ENCODE assay signal across 1 cellular context in genomic region chr2:47265158-47265557, GRCh38.
TF ChIP-seq lines count a peak whose summit lies in the region.

No MANE protein-coding gene starts in this region.

TF ChIP-seq in HepG2, 621 proteins besides CTCF, POLR2A, EP300 and RAD21 (continued from another document and continues in another):
- TF ChIP-seq ARID4A (CRISPR knock-in tag; IDR thresholded peaks at IDR 0.05; ENCODE audit: borderline replicate concordance) (peak; percentile 35; the same call in 1 of the 2 replicates), ZNF414 (CRISPR knock-in tag; IDR thresholded peaks at IDR 0.05) (no peak), NFYC (CRISPR knock-in tag; IDR thresholded peaks at IDR 0.05) (no peak), ARID5B (CRISPR knock-in tag; IDR thresholded peaks at IDR 0.05) (peak; percentile 73; the same call in 1 of the 2 replicates), KDM1A (CRISPR knock-in tag; IDR thresholded peaks at IDR 0.05) (no peak), MAZ (IDR thresholded peaks at IDR 0.05; ENCODE audit: borderline replicate concordance, low read depth, low read length) (no peak), MAZ (CRISPR knock-in tag; IDR thresholded peaks at IDR 0.05; ENCODE audit: low read depth) (no peak), HMG20B (CRISPR knock-in tag; conservative IDR thresholded peaks at IDR 0.05) (peak; percentile 91), NFATC3 (CRISPR knock-in tag; IDR thresholded peaks at IDR 0.05) (no peak), ZNF569 (CRISPR knock-in tag; IDR thresholded peaks at IDR 0.05; ENCODE audit: borderline replicate concordance) (no peak), GFI1 (CRISPR knock-in tag; IDR thresholded peaks at IDR 0.05; ENCODE audit: borderline replicate concordance) (peak; percentile 93), ZNF788 (CRISPR knock-in tag; IDR thresholded peaks at IDR 0.05; ENCODE audit: borderline replicate concordance) (no peak), ZFY (CRISPR knock-in tag; IDR thresholded peaks at IDR 0.05) (peak; percentile 22; the same call in 1 of the 2 replicates), FOXA3 (CRISPR knock-in tag; IDR thresholded peaks at IDR 0.05) (peak; percentile 79), BCL6 (CRISPR knock-in tag; IDR thresholded peaks at IDR 0.05) (peak; percentile 81), UBTF (CRISPR knock-in tag; IDR thresholded peaks at IDR 0.05) (no peak), HMG20A (CRISPR knock-in tag; IDR thresholded peaks at IDR 0.05; ENCODE audit: borderline replicate concordance) (peak; percentile 36; the same call in 1 of the 2 replicates), RERE (CRISPR knock-in tag; IDR thresholded peaks at IDR 0.05; ENCODE audit: low read depth) (peak; percentile 72; the same call in 1 of the 2 replicates), TIGD3 (CRISPR knock-in tag; IDR thresholded peaks at IDR 0.05; ENCODE audit: borderline replicate concordance) (no peak), ZBTB8A (CRISPR knock-in tag; IDR thresholded peaks at IDR 0.05; ENCODE audit: borderline replicate concordance, low read depth) (no peak), HNRNPK (IDR thresholded peaks at IDR 0.05; ENCODE audit: low read depth, low read length, poor library complexity, severe bottlenecking) (peak; percentile 44), TAF1 (CRISPR knock-in tag; IDR thresholded peaks at IDR 0.05) (no peak), ZNF121 (CRISPR knock-in tag; IDR thresholded peaks at IDR 0.05) (no peak), TMF1 (CRISPR knock-in tag; IDR thresholded peaks at IDR 0.05; ENCODE audit: low read depth) (no peak), IRF2 (CRISPR knock-in tag; IDR thresholded peaks at IDR 0.05) (0 out of 2 replicates have a peak, but pooled peaks have one; percentile 46), NFIC (IDR thresholded peaks at IDR 0.05; ENCODE audit: low read length) (peak; percentile 36; the same call in 1 of the 2 replicates), ZXDC (CRISPR knock-in tag; IDR thresholded peaks at IDR 0.05) (0 out of 2 replicates have a peak, but pooled peaks have one; percentile 54), TEF (CRISPR knock-in tag; IDR thresholded peaks at IDR 0.05) (no peak), RARA (CRISPR knock-in tag; IDR thresholded peaks at IDR 0.05) (peak; percentile 80), NCOA2 (CRISPR knock-in tag; IDR thresholded peaks at IDR 0.05) (peak; percentile 72; the same call in 1 of the 2 replicates), ZNF10 (CRISPR knock-in tag; IDR thresholded peaks at IDR 0.05; ENCODE audit: borderline replicate concordance, low read depth) (no peak), FOXP4 (CRISPR knock-in tag; IDR thresholded peaks at IDR 0.05) (peak; percentile 84)
